Comparison of ENCODE assay signal across 9 cellular contexts in the genomic region with DNA sequence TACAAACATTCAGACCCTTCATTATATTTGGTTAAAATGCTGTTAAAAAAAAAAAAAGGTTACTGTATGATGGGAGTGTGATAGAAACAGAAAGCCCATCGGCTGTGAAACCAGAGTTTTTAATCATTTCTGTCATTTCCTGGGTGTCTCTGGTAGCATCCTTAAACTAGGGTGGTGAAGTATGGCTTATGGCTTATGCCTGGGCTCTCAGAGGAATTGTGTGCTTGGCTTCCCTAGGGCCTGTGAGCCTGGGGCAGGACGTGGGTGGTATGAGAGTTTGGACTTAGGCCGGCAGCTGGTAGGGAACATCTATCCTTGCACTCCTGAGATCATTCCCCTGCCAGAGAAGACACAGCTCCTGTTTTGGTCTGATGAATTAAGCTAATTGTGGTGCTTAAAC. TPM values are rescaled to one million over a fixed set of nuclear protein-coding genes. Genes with fewer than 3 reads are reported as not detected.
DNase-seq lines count a peak whose midpoint lies in the region; ATAC-seq and TF ChIP-seq lines count a peak whose summit lies in the region.
"Had no signal": no experiment of that assay in that cellular context is flagged by ENCODE, and none has a peak within 500 bp of the region (broad histone marks: within the 10 kb centered on the region; RNA-seq: fewer than 3 reads in every experiment).

No MANE protein-coding gene starts in this region.

- no peaks in the 10 kb centered on the region for H3K4me1 ChIP-seq in right atrium auricular region

- no peaks in the 10 kb centered on the region for H3K9me3 Mint-ChIP-seq in stimulated activated effector memory CD8-positive, alpha-beta T cell treated with anti-CD3 and anti-CD28 coated beads, Interleukin-12 subunit alpha, Interleukin-12 subunit beta, amount 100 ng/mL, for 72 hours
- H3K9me3 Mint-ChIP-seq: IgD-negative memory B cell had no signal

- peaks cover 19% of the 10 kb centered on the region for H3K4me1 Mint-ChIP-seq in stimulated activated effector memory CD8-positive, alpha-beta T cell treated with anti-CD3 and anti-CD28 coated beads, Interleukin-12 subunit alpha, Interleukin-12 subunit beta, amount 100 ng/mL, for 72 hours

- no peak overlapping the region for H3K27ac Mint-ChIP-seq in stimulated activated effector memory CD8-positive, alpha-beta T cell treated with anti-CD3 and anti-CD28 coated beads, Interleukin-12 subunit alpha, Interleukin-12 subunit beta, amount 100 ng/mL, for 72 hours
- H3K27ac Mint-ChIP-seq: IgD-negative memory B cell had no signal

- TF ChIP-seq CTCF in right atrium auricular region (IDR thresholded peaks at IDR 0.05), result no peak

- H3K27me3 ChIP-seq in right atrium auricular region, result no peaks in the 10 kb centered on the region

- H3K36me3 ChIP-seq in right atrium auricular region, result peaks cover 22% of the 10 kb centered on the region

- H3K4me3 ChIP-seq in right atrium auricular region, result no peak overlapping the region

- H3K27ac ChIP-seq in right atrium auricular region, result no peak overlapping the region

- no peak overlapping the region for H3K4me3 Mint-ChIP-seq in stimulated activated effector memory CD8-positive, alpha-beta T cell treated with anti-CD3 and anti-CD28 coated beads, Interleukin-12 subunit alpha, Interleukin-12 subunit beta, amount 100 ng/mL, for 72 hours
- H3K4me3 Mint-ChIP-seq: IgD-negative memory B cell had no signal

- peak; percentile 34 for ATAC-seq in left ventricle myocardium superior
- peak; percentile 42 for ATAC-seq in HG02759 (IDR thresholded peaks at IDR 0.05; ENCODE audit: unreplicated experiment)
- ATAC-seq in stimulated activated effector memory CD8-positive, alpha-beta T cell treated with anti-CD3 and anti-CD28 coated beads, Interleukin-12 subunit alpha, Interleukin-12 subunit beta, amount 100 ng/mL, for 72 hours, result peak; percentile 59

- no peaks in the 10 kb centered on the region for H3K9me3 ChIP-seq in right atrium auricular region

- H3K36me3 Mint-ChIP-seq in stimulated activated effector memory CD8-positive, alpha-beta T cell treated with anti-CD3 and anti-CD28 coated beads, Interleukin-12 subunit alpha, Interleukin-12 subunit beta, amount 100 ng/mL, for 72 hours, result peaks cover 36% of the 10 kb centered on the region

- DNase-seq in left ventricle myocardium superior (no peak), right atrium auricular region (ENCODE audit: low spot score) (no peak), RPMI7951 (ENCODE audit: low read depth) (peak; percentile 1), HUDEP-2 (lab: John Stamatoyannopoulos, UW; ENCODE audit: unreplicated experiment in 76 of 76) (no peak), occipital lobe (lab: John Stamatoyannopoulos, UW) (no peak)
- no peak for DNase-seq in stimulated activated effector memory CD8-positive, alpha-beta T cell treated with anti-CD3 and anti-CD28 coated beads, Interleukin-12 subunit alpha, Interleukin-12 subunit beta, amount 100 ng/mL, for 72 hours (ENCODE audit: low spot score in 2 of 2)
- DNase-seq in activated CD4-positive, CD25-positive, alpha-beta regulatory T cell treated with anti-CD3 and anti-CD28 coated beads, Interleukin-2, amount 50 U/mL, for 72 hours, result no peak

- intact Hi-C loops in left ventricle myocardium superior (cut with micrococcal nuclease), result loop anchor here (5.0 kb wide), 1 partner anchor 132 kb away; no protein-coding TSS in a partner anchor

RNA-seq across cellular contexts. Expression of gene DCUN1D4, which starts 52.2 kb away (rescaled TPM):
- 43.4 TPM for total RNA-seq in left ventricle myocardium superior
- 10 to 100 TPM; 22.6 to 26.1 TPM for total RNA-seq in right atrium auricular region
- 24.6 and 25.8 TPM in 2 replicates for total RNA-seq in RPMI7951 (2014; rRNA removed; shearing (Covaris generic))
- total RNA-seq in occipital lobe, result 119 TPM
